ENCODE assay signal across 8 cellular contexts in genomic region chr22:41197046-41197807, GRCh38. TPM values are rescaled to one million over a fixed set of nuclear protein-coding genes. Genes with fewer than 3 reads are reported as not detected.
A peak's percentile ranks its signal among the peaks of the same experiment; 100 is the strongest.
DNase-seq lines count a peak whose midpoint lies in the region; ATAC-seq and FAIRE-seq lines count a peak whose summit lies in the region.

No MANE protein-coding gene starts in this region.

- no peaks in the 10 kb centered on the region for H3K27me3 Mint-ChIP-seq in effector memory CD8-positive, alpha-beta T cell

- peak overlapping the region; percentile 87 to 88 for H3K4me3 Mint-ChIP-seq in effector memory CD8-positive, alpha-beta T cell

- H3K9me3 Mint-ChIP-seq in effector memory CD8-positive, alpha-beta T cell: no peaks in the 10 kb centered on the region

- H3K4me1 Mint-ChIP-seq in effector memory CD8-positive, alpha-beta T cell (ENCODE audit: low read depth in 2 of 2): peaks cover 9 to 11% of the 10 kb centered on the region in 2 donors

- FAIRE-seq in GM19239 (lab: Jason Lieb, UNC): no peak

- WGBS in mesenchymal stem cell: 1% methylated on average over 77 of the region's 82 CpGs

- H2BK5ac ChIP-seq in mesenchymal stem cell (ENCODE audit: low read depth, low read length, poor library complexity, severe bottlenecking): no peak overlapping the region

- peak overlapping the region; percentile 94 for H2AFZ ChIP-seq in mesenchymal stem cell (ENCODE audit: low read depth, low read length)

- peak overlapping the region in 1 of 2 experiments; percentile 30 for H3K18ac ChIP-seq in mesenchymal stem cell (ENCODE audit: low read depth in 1 of 2, low read length in 2 of 2)

- H3K14ac ChIP-seq in mesenchymal stem cell (ENCODE audit: low read length in 2 of 2): peak overlapping the region in 1 of 2 experiments; percentile 67

- H2BK120ac ChIP-seq in mesenchymal stem cell (ENCODE audit: low read depth, low read length): no peak overlapping the region

- H3K79me1 ChIP-seq in mesenchymal stem cell (replicated peaks; ENCODE audit: low read length, poor library complexity, severe bottlenecking): no peaks in the 10 kb centered on the region

- DNase-seq in Ammon's horn (ENCODE audit: low spot score) (peak; percentile 86), GM19239 (ENCODE audit: insufficient read length, low spot score) (peak; percentile 81), NCI-H82 treated with DMSO at 0.1 percent for 48 hours (lab: John Stamatoyannopoulos, UW; ENCODE audit: unreplicated experiment) (peak; percentile 45), mesenchymal stem cell (peak; percentile 76)
- DNase-seq in activated CD8-positive, alpha-beta memory T cell treated with anti-CD3 and anti-CD28 coated beads for 24 hours: peak; percentile 94
- DNase-seq in effector memory CD8-positive, alpha-beta T cell: peak; percentile 71 to 73 (median 72)
- DNase-seq in stimulated activated CD8-positive, alpha-beta memory T cell treated with anti-CD3 and anti-CD28 coated beads, Interleukin-12 subunit alpha, Interleukin-12 subunit beta, amount 100 ng/mL, for 24 hours (ENCODE audit: extremely low read depth): peak; percentile 49

- no peak overlapping the region for H2AK5ac ChIP-seq in mesenchymal stem cell (ENCODE audit: low read length, severe bottlenecking)

- no peak overlapping the region for H4K91ac ChIP-seq in mesenchymal stem cell (ENCODE audit: low read length)

- peaks cover 10% of the 10 kb centered on the region for H3K4me1 ChIP-seq in mesenchymal stem cell (ENCODE audit: control insufficient read depth, insufficient read depth, low read depth, low read length)

- peak overlapping the region; percentile 9 for H4K8ac ChIP-seq in mesenchymal stem cell (ENCODE audit: low read length)

- H3K4ac ChIP-seq in mesenchymal stem cell (ENCODE audit: low read depth in 1 of 2, low read length in 2 of 2): no peak overlapping the region

- peaks cover 10% of the 10 kb centered on the region for H3K36me3 Mint-ChIP-seq in effector memory CD8-positive, alpha-beta T cell (ENCODE audit: insufficient read depth)

- peak overlapping the region; percentile 60 for H3K9ac ChIP-seq in mesenchymal stem cell (ENCODE audit: low read length)

- H3K23ac ChIP-seq in mesenchymal stem cell (ENCODE audit: low read length in 2 of 2): peak overlapping the region in 1 of 2 experiments; percentile 48

- ATAC-seq in HG03520 (IDR thresholded peaks at IDR 0.05; ENCODE audit: unreplicated experiment): peak; percentile 49
- ATAC-seq in effector memory CD8-positive, alpha-beta T cell (replicated peaks): peak; percentile 92

- H2BK15ac ChIP-seq in mesenchymal stem cell (ENCODE audit: low read depth, poor library complexity, severe bottlenecking): no peak overlapping the region

- no peaks in the 10 kb centered on the region for H3K9me3 ChIP-seq in mesenchymal stem cell (ENCODE audit: control insufficient read depth, low read length)

- H3K4me2 ChIP-seq in mesenchymal stem cell (ENCODE audit: low read length, poor library complexity, severe bottlenecking): peak overlapping the region; percentile 96

- peaks cover 6 to 19% of the 10 kb centered on the region in 2 experiments for H3K27me3 ChIP-seq in mesenchymal stem cell (ENCODE audit: control insufficient read depth in 1 of 2, insufficient read depth in 1 of 2, low read length in 2 of 2)

- no peak overlapping the region for H3K27ac Mint-ChIP-seq in effector memory CD8-positive, alpha-beta T cell

- H3K36me3 ChIP-seq in mesenchymal stem cell (ENCODE audit: control insufficient read depth in 1 of 2, insufficient read depth in 2 of 2, low read depth in 1 of 2, low read length in 2 of 2): no peaks in the 10 kb centered on the region

- no peak overlapping the region for H2BK12ac ChIP-seq in mesenchymal stem cell (ENCODE audit: low read length in 2 of 2)

- H3K4me3 ChIP-seq in mesenchymal stem cell (ENCODE audit: insufficient read depth in 1 of 2, low read depth in 1 of 2, low read length in 2 of 2): peak overlapping the region; percentile 71 to 92

- H3K27ac ChIP-seq in mesenchymal stem cell (ENCODE audit: low read length, poor library complexity, severe bottlenecking): no peak overlapping the region

RNA-seq across cellular contexts. Expression of gene L3MBTL2, which starts 7.9 kb away (rescaled TPM):
- 9.9 TPM for polyA plus RNA-seq in mesenchymal stem cell (2013, experiment 1 of 2)
- 9.7 TPM for polyA plus RNA-seq in mesenchymal stem cell (2013, experiment 2 of 2)

RNA-seq across cellular contexts. Expression of gene CHADL, which starts 43.5 kb away (rescaled TPM):
- polyA plus RNA-seq in mesenchymal stem cell (2013, experiment 1 of 2): 0.22 TPM
- polyA plus RNA-seq in mesenchymal stem cell (2013, experiment 2 of 2): 0.22 TPM
